ENCODE assay signal across 16 cellular contexts in the genomic region with DNA sequence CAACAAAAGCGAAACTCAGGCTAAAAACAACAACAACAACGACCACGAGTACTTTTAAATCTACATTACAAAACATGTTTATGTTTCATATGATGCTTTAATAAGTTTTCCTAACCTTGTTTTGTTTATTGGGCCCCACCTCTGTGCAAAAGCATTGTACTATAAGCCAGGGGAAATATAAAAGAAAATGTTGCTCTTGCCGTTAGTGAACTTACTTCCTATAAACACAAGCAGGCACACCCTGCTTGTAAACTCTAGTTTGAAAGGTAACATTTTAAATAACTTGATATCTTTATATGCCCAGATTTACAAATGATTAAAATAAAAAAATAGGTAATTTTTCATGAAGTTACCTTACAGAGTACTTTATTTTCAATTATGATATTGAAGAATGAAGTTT. TPM values are rescaled to one million over a fixed set of nuclear protein-coding genes. Genes with fewer than 3 reads are reported as not detected.
DNase-seq lines count a peak whose midpoint lies in the region; ATAC-seq and TF ChIP-seq lines count a peak whose summit lies in the region.
"Had no signal": no experiment of that assay in that cellular context is flagged by ENCODE, and none has a peak within 500 bp of the region (broad histone marks: within the 10 kb centered on the region; RNA-seq: fewer than 3 reads in every experiment).

No MANE protein-coding gene starts in this region.

- DNase-seq in activated CD4-positive, alpha-beta T cell treated with anti-CD3 and anti-CD28 coated beads, Interleukin-2, amount 10 ng/mL, durations not matched to agents 7 days and 5 days = no peak
- DNase-seq in activated CD4-positive, alpha-beta T cell treated with anti-CD3 and anti-CD28 coated beads, Interleukin-2, amount 50 U/mL, for 4 hours = no peak
- DNase-seq in CD4-positive, CD25-positive, alpha-beta regulatory T cell = peak in 1 of 3 donors; percentile 16
- DNase-seq in mucosa of descending colon = no peak
- no peak for DNase-seq in DMS79 treated with DMSO at 0.1 percent for 48 hours (lab: John Stamatoyannopoulos, UW)
- no peak for DNase-seq in activated gamma-delta T cell (lab: John Stamatoyannopoulos, UW)
- no peak for DNase-seq in A673 (ENCODE audit: low spot score)
- DNase-seq: activated CD4-positive, CD25-positive, alpha-beta regulatory T cell; DMS79; NCI-H1694 treated with DMSO at 0.1 percent for 48 hours; OCI-M1; SHP77 treated with DMSO at 0.1 percent for 48 hours had no signal

- H3K36me3 Mint-ChIP-seq in activated CD4-positive, alpha-beta T cell treated with anti-CD3 and anti-CD28 coated beads, Interleukin-2, amount 10 ng/mL, durations not matched to agents 7 days and 5 days (ENCODE audit: low read depth) = peaks cover 12% of the 10 kb centered on the region
- peaks cover 7% of the 10 kb centered on the region for H3K36me3 Mint-ChIP-seq in CD4-positive, CD25-positive, alpha-beta regulatory T cell

- ATAC-seq in CD4-positive, CD25-positive, alpha-beta regulatory T cell (ENCODE audit: low read depth in 2 of 2) = no peak
- ATAC-seq in mucosa of descending colon = peak; percentile 68

- CTCF ChIA-PET in activated CD4-positive, alpha-beta T cell treated with anti-CD3 and anti-CD28 coated beads, Interleukin-2, amount 10 ng/mL, durations not matched to agents 7 days and 5 days (lab: Charles Lee) = no interaction called here
- CTCF ChIA-PET in A673 (lab: Charles Lee) = no interaction called here

- peak overlapping the region; percentile 14 for H3K4me3 Mint-ChIP-seq in activated CD4-positive, alpha-beta T cell treated with anti-CD3 and anti-CD28 coated beads, Interleukin-2, amount 10 ng/mL, durations not matched to agents 7 days and 5 days
- peak overlapping the region; percentile 61 to 86 (median 74) for H3K4me3 Mint-ChIP-seq in CD4-positive, CD25-positive, alpha-beta regulatory T cell
- H3K4me3 Mint-ChIP-seq: mesothelial cell of epicardium, neural progenitor cell had no signal

- peaks cover 84% of the 10 kb centered on the region for H3K4me1 ChIP-seq in CD4-positive, CD25-positive, alpha-beta regulatory T cell (ENCODE audit: control insufficient read depth, insufficient read depth, low read length, poor library complexity, severe bottlenecking)
- peaks cover 17% of the 10 kb centered on the region for H3K4me1 ChIP-seq in mucosa of descending colon (ENCODE audit: low read depth)
- peaks cover 67% of the 10 kb centered on the region for H3K4me1 ChIP-seq in A673 (ENCODE audit: insufficient read depth, low read length, poor library complexity, severe bottlenecking)
- H3K4me1 ChIP-seq: neural progenitor cell had no signal

- no peak for TF ChIP-seq CTCF in WI38 (IDR thresholded peaks at IDR 0.05; ENCODE audit: low read depth, low read length)
- no peak for TF ChIP-seq CTCF in mucosa of descending colon (IDR thresholded peaks at IDR 0.05)
- no peak for TF ChIP-seq CTCF in A673 (conservative IDR thresholded peaks at IDR 0.05; ENCODE audit: low read depth, low read length)

- no peaks in the 10 kb centered on the region for H3K27me3 ChIP-seq in CD4-positive, CD25-positive, alpha-beta regulatory T cell (ENCODE audit: control insufficient read depth, insufficient read depth, low read length)
- no peaks in the 10 kb centered on the region for H3K27me3 ChIP-seq in A673 (replicated peaks; ENCODE audit: insufficient read depth, low read depth, low read length, poor library complexity)
- H3K27me3 ChIP-seq: neural progenitor cell, suprapubic skin had no signal

- H3K27ac Mint-ChIP-seq in activated CD4-positive, alpha-beta T cell treated with anti-CD3 and anti-CD28 coated beads, Interleukin-2, amount 10 ng/mL, durations not matched to agents 7 days and 5 days = peak overlapping the region; percentile 22
- peak overlapping the region; percentile 32 to 83 (median 78) for H3K27ac Mint-ChIP-seq in CD4-positive, CD25-positive, alpha-beta regulatory T cell
- H3K27ac Mint-ChIP-seq: mesothelial cell of epicardium, neural progenitor cell had no signal

- intact Hi-C loops in mucosa of descending colon (cut with DNase I, micrococcal nuclease) = no loop called here
- intact Hi-C loops in A673 (cut with micrococcal nuclease; ENCODE audit: unreplicated experiment) = loop anchor here (5.0 kb wide), 1 partner anchor 109 kb away; no protein-coding TSS in a partner anchor

- peak overlapping the region; percentile 42 for H3K27ac ChIP-seq in CD4-positive, CD25-positive, alpha-beta regulatory T cell (ENCODE audit: insufficient read depth, low read length, poor library complexity, severe bottlenecking)
- no peak overlapping the region for H3K27ac ChIP-seq in A673 (ENCODE audit: low read depth, low read length, poor library complexity, severe bottlenecking)
- H3K27ac ChIP-seq: neural progenitor cell, suprapubic skin had no signal

- H3K9me3 ChIP-seq in CD4-positive, CD25-positive, alpha-beta regulatory T cell (ENCODE audit: control insufficient read depth in 2 of 2, low read length in 2 of 2) = no peaks in the 10 kb centered on the region
- H3K9me3 ChIP-seq in mucosa of descending colon (no peaks in the 10 kb centered on the region), A673 (ENCODE audit: low read depth, low read length, poor library complexity, severe bottlenecking) (no peaks in the 10 kb centered on the region)
- H3K9me3 ChIP-seq: suprapubic skin had no signal

- no peaks in the 10 kb centered on the region for H3K27me3 Mint-ChIP-seq in activated CD4-positive, alpha-beta T cell treated with anti-CD3 and anti-CD28 coated beads, Interleukin-2, amount 10 ng/mL, durations not matched to agents 7 days and 5 days
- H3K27me3 Mint-ChIP-seq in CD4-positive, CD25-positive, alpha-beta regulatory T cell = no peaks in the 10 kb centered on the region

- H3K36me3 ChIP-seq in CD4-positive, CD25-positive, alpha-beta regulatory T cell (ENCODE audit: control insufficient read depth, insufficient read depth, low read length) = peaks cover 18% of the 10 kb centered on the region
- H3K36me3 ChIP-seq in mucosa of descending colon (ENCODE audit: low read depth) = no peaks in the 10 kb centered on the region
- peaks cover 63% of the 10 kb centered on the region for H3K36me3 ChIP-seq in A673 (ENCODE audit: insufficient read depth, low read length, poor library complexity, severe bottlenecking)
- H3K36me3 ChIP-seq: neural progenitor cell, suprapubic skin had no signal

- H3K4me3 ChIP-seq in CD4-positive, CD25-positive, alpha-beta regulatory T cell (ENCODE audit: low read depth, low read length) = peak overlapping the region; percentile 79
- H3K4me3 ChIP-seq in WI38 (ENCODE audit: low read depth, low read length) (peak overlapping the region; percentile 23; the same call in 1 of the 2 replicates), mucosa of descending colon (no peak overlapping the region), A673 (ENCODE audit: low read depth, low read length, poor library complexity, severe bottlenecking) (no peak overlapping the region)
- H3K4me3 ChIP-seq: neural progenitor cell, suprapubic skin had no signal

- POLR2A ChIA-PET in activated CD4-positive, alpha-beta T cell treated with anti-CD3 and anti-CD28 coated beads, Interleukin-2, amount 10 ng/mL, durations not matched to agents 7 days and 5 days (lab: Charles Lee) = no interaction called here
- POLR2A ChIA-PET in A673 (lab: Charles Lee; ENCODE audit: low non-redundant PET) = interaction anchor here (0.7 kb wide), 1 partner anchor 25 kb away, joined by 16 read pairs; no protein-coding TSS in a partner anchor

- BruUV-seq in A673 (replicated peaks; lab: Mats Ljungman, UMichigan) = no TSS peak

- peaks cover 55% of the 10 kb centered on the region for H3K4me1 Mint-ChIP-seq in activated CD4-positive, alpha-beta T cell treated with anti-CD3 and anti-CD28 coated beads, Interleukin-2, amount 10 ng/mL, durations not matched to agents 7 days and 5 days
- peaks cover 48 to 86% (median 65%) of the 10 kb centered on the region in 4 donors for H3K4me1 Mint-ChIP-seq in CD4-positive, CD25-positive, alpha-beta regulatory T cell
- H3K4me1 Mint-ChIP-seq: neural progenitor cell had no signal

- no peaks in the 10 kb centered on the region for H3K9me3 Mint-ChIP-seq in activated CD4-positive, alpha-beta T cell treated with anti-CD3 and anti-CD28 coated beads, Interleukin-2, amount 10 ng/mL, durations not matched to agents 7 days and 5 days
- H3K9me3 Mint-ChIP-seq in CD4-positive, CD25-positive, alpha-beta regulatory T cell = no peaks in the 10 kb centered on the region

RNA-seq across cellular contexts. Expression of gene EPC1, which starts 19.2 kb away (rescaled TPM):
- total RNA-seq in activated CD4-positive, alpha-beta T cell treated with anti-CD3 and anti-CD28 coated beads, Interleukin-2, amount 10 ng/mL, durations not matched to agents 7 days and 5 days = 10 to 100 TPM; 47.6 to 54.2 TPM
- total RNA-seq in CD4-positive, CD25-positive, alpha-beta regulatory T cell = 218 TPM
- polyA plus RNA-seq in CD4-positive, CD25-positive, alpha-beta regulatory T cell = 10 to 100 TPM; 46.6 to 64.4 (median 56.8) TPM
- total RNA-seq in mucosa of descending colon (10 to 100 TPM; 33.7 to 47.9 (median 46.9) TPM), A673 (2021) (75.7 and 75.8 TPM in 2 replicates)

Comparison
In these comparisons a context has a peak if more than half of its experiments do, and no peak if none do; other contexts are left out.
1. H3K4me3 ChIP-seq: peak in CD4-positive, CD25-positive, alpha-beta regulatory T cell (single experiment) and WI38 (single experiment); none in mucosa of descending colon (single experiment) and A673 (single experiment).